24 cellular contexts compared by ENCODE assay signal in the genomic region with DNA sequence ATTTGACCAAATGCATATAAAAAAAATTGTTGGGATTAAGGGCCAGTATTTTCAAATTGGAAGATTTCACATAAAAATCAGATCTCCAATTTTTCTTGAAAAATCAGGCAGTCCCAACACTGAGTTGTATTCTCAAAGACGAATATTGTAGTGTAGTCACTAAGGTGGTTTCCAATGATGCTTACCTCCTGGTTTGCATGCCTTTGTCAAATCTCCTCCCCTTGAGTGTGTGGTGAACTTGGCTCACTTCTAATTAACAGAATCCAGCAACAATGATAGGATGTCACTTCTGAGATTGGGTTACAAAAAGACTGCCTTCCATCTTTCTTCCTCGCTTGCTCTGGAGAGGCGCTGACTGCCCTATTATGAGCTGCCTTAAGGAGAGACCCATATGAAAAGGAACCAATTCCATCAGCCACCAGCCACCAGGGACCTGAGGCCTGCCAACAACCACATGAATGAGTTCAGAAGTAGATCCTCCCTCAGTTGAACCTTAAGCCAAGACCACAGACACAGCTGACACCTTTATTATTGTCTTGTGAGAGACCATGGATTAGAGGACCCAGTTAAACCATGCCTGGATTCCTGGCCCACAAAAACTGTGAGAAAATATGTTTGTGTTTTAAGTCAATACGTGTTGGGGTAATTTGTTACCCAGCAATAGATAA. TPM values are rescaled to one million over a fixed set of nuclear protein-coding genes. Genes with fewer than 3 reads are reported as not detected.
DNase-seq lines count a peak whose midpoint lies in the region.
"Had no signal": no experiment of that assay in that cellular context is flagged by ENCODE, and none has a peak within 500 bp of the region (broad histone marks: within the 10 kb centered on the region; RNA-seq: fewer than 3 reads in every experiment).

No MANE protein-coding gene starts in this region.

- no peak overlapping the region for H3K4me3 Mint-ChIP-seq in activated CD4-positive, alpha-beta T cell treated with anti-CD3 and anti-CD28 coated beads, Interleukin-2, amount 10 ng/mL, durations not matched to agents 24 days and 14 days
- peak overlapping the region in 6 of 8 donors; percentile 26 to 86 (median 70) for H3K4me3 Mint-ChIP-seq in CD4-positive, alpha-beta memory T cell
- H3K4me3 Mint-ChIP-seq in T-helper 2 cell treated with Interferon-gamma antibody and Interleukin-4, amounts not matched to agents 5 μg/mL and 100 μg/mL, for 36 hours, result no peak overlapping the region
- H3K4me3 Mint-ChIP-seq: H9 had no signal

- no peak overlapping the region for H3K27ac ChIP-seq in CD4-positive, alpha-beta memory T cell (ENCODE audit: low read depth, low read length)
- peak overlapping the region; percentile 39 for H3K27ac ChIP-seq in mesodermal cell (ENCODE audit: low read depth, low read length, severe bottlenecking)
- H3K27ac ChIP-seq: A549; BLaER1 treated with 17β-estradiol and CSF1 and Interleukin-3, amounts not matched to agents 10 nM and 100 nM; breast epithelium; epithelial cell of prostate; neutrophil had no signal

- POLR2A ChIA-PET in CD4-positive, alpha-beta memory T cell (lab: Charles Lee; ENCODE audit: partially characterized antibody), result interaction anchor here (1.9 to 4.8 kb wide), 3 partner anchors 17 to 31 kb away, joined by 12 to 33 read pairs (median 27); a partner anchor contains a TSS

- 90 to 100% methylated on average over 2 to 3 of the region's 4 CpGs for WGBS in mesodermal cell (ENCODE audit: insufficient coverage in 2 of 2), 2 experiments

- peaks cover 32% of the 10 kb centered on the region for H3K4me1 ChIP-seq in CD4-positive, alpha-beta memory T cell (ENCODE audit: insufficient read depth, low read length)
- peaks cover 31% of the 10 kb centered on the region for H3K4me1 ChIP-seq in mesodermal cell (ENCODE audit: control insufficient read depth, insufficient read depth, low read length, poor library complexity, severe bottlenecking)
- H3K4me1 ChIP-seq: breast epithelium had no signal

- intact Hi-C loops in activated CD4-positive, alpha-beta T cell treated with anti-CD3 and anti-CD28 coated beads, Interleukin-2, amount 10 ng/mL, durations not matched to agents 24 days and 14 days (cut with micrococcal nuclease), result loop anchor here (2.0 kb wide), 1 partner anchor 27 kb away; no protein-coding TSS in a partner anchor
- intact Hi-C loops in CD4-positive, alpha-beta memory T cell (cut with micrococcal nuclease), result loop anchor here (1.0 kb wide), 1 partner anchor 17 kb away; no protein-coding TSS in a partner anchor

- no peaks in the 10 kb centered on the region for H3K9me3 ChIP-seq in CD4-positive, alpha-beta memory T cell (ENCODE audit: control insufficient read depth in 1 of 2, low read length in 2 of 2)
- peaks cover 6% of the 10 kb centered on the region for H3K9me3 ChIP-seq in mesodermal cell (ENCODE audit: control insufficient read depth, low read length)
- H3K9me3 ChIP-seq: A549, breast epithelium, neutrophil had no signal

- peak overlapping the region; percentile 12 for H3K27ac Mint-ChIP-seq in activated CD4-positive, alpha-beta T cell treated with anti-CD3 and anti-CD28 coated beads, Interleukin-2, amount 10 ng/mL, durations not matched to agents 24 days and 14 days
- H3K27ac Mint-ChIP-seq in CD4-positive, alpha-beta memory T cell, result peak overlapping the region; percentile 66 to 91 (median 77)
- peak overlapping the region; percentile 56 for H3K27ac Mint-ChIP-seq in T-helper 2 cell treated with Interferon-gamma antibody and Interleukin-4, amounts not matched to agents 5 μg/mL and 100 μg/mL, for 36 hours
- H3K27ac Mint-ChIP-seq: H9 had no signal

- H3K4me1 Mint-ChIP-seq in activated CD4-positive, alpha-beta T cell treated with anti-CD3 and anti-CD28 coated beads, Interleukin-2, amount 10 ng/mL, durations not matched to agents 24 days and 14 days, result peaks cover 19% of the 10 kb centered on the region
- peaks cover 41 to 58% (median 48%) of the 10 kb centered on the region in 4 donors for H3K4me1 Mint-ChIP-seq in CD4-positive, alpha-beta memory T cell
- H3K4me1 Mint-ChIP-seq in T-helper 2 cell treated with Interferon-gamma antibody and Interleukin-4, amounts not matched to agents 5 μg/mL and 100 μg/mL, for 36 hours (ENCODE audit: low read depth), result peaks cover 24% of the 10 kb centered on the region

- H3K4me3 ChIP-seq in CD4-positive, alpha-beta memory T cell (ENCODE audit: low read length in 2 of 2), result no peak overlapping the region
- H3K4me3 ChIP-seq in mesodermal cell (ENCODE audit: extremely low read depth, insufficient read depth, low read length, poor library complexity, severe bottlenecking), result no peak overlapping the region
- H3K4me3 ChIP-seq: A549; BLaER1 treated with 17β-estradiol and CSF1 and Interleukin-3, amounts not matched to agents 10 nM and 100 nM; breast epithelium; smooth muscle cell had no signal

- peaks cover 2% of the 10 kb centered on the region for H3K36me3 Mint-ChIP-seq in activated CD4-positive, alpha-beta T cell treated with anti-CD3 and anti-CD28 coated beads, Interleukin-2, amount 10 ng/mL, durations not matched to agents 24 days and 14 days (ENCODE audit: low read depth)
- no peaks in the 10 kb centered on the region for H3K36me3 Mint-ChIP-seq in CD4-positive, alpha-beta memory T cell
- H3K36me3 Mint-ChIP-seq in T-helper 2 cell treated with Interferon-gamma antibody and Interleukin-4, amounts not matched to agents 5 μg/mL and 100 μg/mL, for 36 hours (ENCODE audit: low read depth), result peaks cover 6% of the 10 kb centered on the region

- H3K9me3 Mint-ChIP-seq in activated CD4-positive, alpha-beta T cell treated with anti-CD3 and anti-CD28 coated beads, Interleukin-2, amount 10 ng/mL, durations not matched to agents 24 days and 14 days, result peaks cover 16% of the 10 kb centered on the region
- H3K9me3 Mint-ChIP-seq in CD4-positive, alpha-beta memory T cell, result peaks cover 0 to 2% (median 0%) of the 10 kb centered on the region in 8 donors
- H3K9me3 Mint-ChIP-seq in T-helper 2 cell treated with Interferon-gamma antibody and Interleukin-4, amounts not matched to agents 5 μg/mL and 100 μg/mL, for 36 hours, result peaks cover 7% of the 10 kb centered on the region
- H3K9me3 Mint-ChIP-seq: H9 had no signal

- no peaks in the 10 kb centered on the region for H3K27me3 Mint-ChIP-seq in activated CD4-positive, alpha-beta T cell treated with anti-CD3 and anti-CD28 coated beads, Interleukin-2, amount 10 ng/mL, durations not matched to agents 24 days and 14 days
- H3K27me3 Mint-ChIP-seq in CD4-positive, alpha-beta memory T cell, result no peaks in the 10 kb centered on the region
- no peaks in the 10 kb centered on the region for H3K27me3 Mint-ChIP-seq in T-helper 2 cell treated with Interferon-gamma antibody and Interleukin-4, amounts not matched to agents 5 μg/mL and 100 μg/mL, for 36 hours (ENCODE audit: low read depth)

- no peaks in the 10 kb centered on the region for H3K36me3 ChIP-seq in CD4-positive, alpha-beta memory T cell (ENCODE audit: insufficient read depth, low read length)
- no peaks in the 10 kb centered on the region for H3K36me3 ChIP-seq in mesodermal cell (ENCODE audit: control insufficient read depth, insufficient read depth, low read length)
- H3K36me3 ChIP-seq: BLaER1 treated with 17β-estradiol and CSF1 and Interleukin-3, amounts not matched to agents 10 nM and 100 nM; breast epithelium; neutrophil had no signal

- no peaks in the 10 kb centered on the region for H3K27me3 ChIP-seq in CD4-positive, alpha-beta memory T cell (ENCODE audit: insufficient read depth, low read length)
- H3K27me3 ChIP-seq: BLaER1 treated with 17β-estradiol and CSF1 and Interleukin-3, amounts not matched to agents 10 nM and 100 nM; breast epithelium; neutrophil had no signal

- DNase-seq in activated CD4-positive, alpha-beta T cell treated with anti-CD3 and anti-CD28 coated beads, Interleukin-2, amount 10 ng/mL, durations not matched to agents 24 days and 14 days, result peak; percentile 48
- no peak for DNase-seq in activated CD4-positive, alpha-beta T cell treated with anti-CD3 and anti-CD28 coated beads, Interleukin-2, amount 50 U/mL, for 4 hours
- peak in 4 of 5 donors; percentile 23 to 36 (median 26) for DNase-seq in CD4-positive, alpha-beta memory T cell
- no peak for DNase-seq in T-helper 2 cell treated with Interferon-gamma antibody and Interleukin-4, amounts not matched to agents 5 μg/mL and 100 μg/mL, for 36 hours (ENCODE audit: low spot score)
- DNase-seq in NAMALWA (ENCODE audit: low spot score), result no peak
- DNase-seq in effector CD8-positive, alpha-beta T cell (lab: John Stamatoyannopoulos, UW), result no peak
- no peak for DNase-seq in NCI-H1105 (lab: John Stamatoyannopoulos, UW)
- DNase-seq: activated CD4-positive, alpha-beta T cell treated with anti-CD3 and anti-CD28 coated beads for 1 hour; activated CD8-positive, alpha-beta memory T cell treated with anti-CD3 and anti-CD28 coated beads, Interleukin-2, amount 50 U/mL, for 48 hours; foreskin fibroblast; H9; left ventricle myocardium superior; MV-4-11; NCI-H187 treated with DMSO at 0.1 percent for 48 hours; NCI-H226; SIG-M5; stimulated activated CD4-positive, alpha-beta T cell treated with anti-CD3 and anti-CD28 coated beads, Interleukin-4, amount 100 ng/mL, for 24 hours had no signal

- CTCF ChIA-PET in CD4-positive, alpha-beta memory T cell (lab: Charles Lee; ENCODE audit: partially characterized antibody), result interaction anchor here (2.6 kb wide), 1 partner anchor 28 kb away, joined by 7 read pairs; no protein-coding TSS in a partner anchor

RNA-seq across cellular contexts. Expression of a gene that starts 31.2 kb away (rescaled TPM):
- 30.4 and 30.7 TPM in 2 replicates for total RNA-seq in activated CD4-positive, alpha-beta T cell treated with anti-CD3 and anti-CD28 coated beads, Interleukin-2, amount 10 ng/mL, durations not matched to agents 24 days and 14 days
- 10 to 100 TPM; 16.8 to 17.4 TPM for total RNA-seq in CD4-positive, alpha-beta memory T cell
- polyA plus RNA-seq in CD4-positive, alpha-beta memory T cell, result 10 to 100 TPM; 34.0 to 40.4 TPM
- 66.2 TPM for polyA plus RNA-seq in mesodermal cell (2013, experiment 1 of 2)
- polyA plus RNA-seq in mesodermal cell (2013, experiment 2 of 2), result 69.8 TPM

Comparison
In these comparisons a context has a peak if more than half of its experiments do, and no peak if none do; other contexts are left out.
1. DNase-seq: peak in activated CD4-positive, alpha-beta T cell treated with anti-CD3 and anti-CD28 coated beads, Interleukin-2, amount 10 ng/mL, durations not matched to agents 24 days and 14 days (single experiment) and CD4-positive, alpha-beta memory T cell (4 of 5); none in activated CD4-positive, alpha-beta T cell treated with anti-CD3 and anti-CD28 coated beads, Interleukin-2, amount 50 U/mL, for 4 hours (0 of 2), T-helper 2 cell treated with Interferon-gamma antibody and Interleukin-4, amounts not matched to agents 5 μg/mL and 100 μg/mL, for 36 hours (single experiment), NAMALWA (single experiment), effector CD8-positive, alpha-beta T cell (single experiment) and NCI-H1105 (single experiment).
2. H3K27ac Mint-ChIP-seq: peak in every context shown above with its lines; median percentile 77 in CD4-positive, alpha-beta memory T cell; 56 in T-helper 2 cell treated with Interferon-gamma antibody and Interleukin-4, amounts not matched to agents 5 μg/mL and 100 μg/mL, for 36 hours; 12 in activated CD4-positive, alpha-beta T cell treated with anti-CD3 and anti-CD28 coated beads, Interleukin-2, amount 10 ng/mL, durations not matched to agents 24 days and 14 days.
3. H3K4me3 Mint-ChIP-seq: peak in CD4-positive, alpha-beta memory T cell (6 of 8); none in activated CD4-positive, alpha-beta T cell treated with anti-CD3 and anti-CD28 coated beads, Interleukin-2, amount 10 ng/mL, durations not matched to agents 24 days and 14 days (single experiment) and T-helper 2 cell treated with Interferon-gamma antibody and Interleukin-4, amounts not matched to agents 5 μg/mL and 100 μg/mL, for 36 hours (single experiment).